8 cellular contexts compared by ENCODE assay signal in genomic region chr20:6265204-6265904, GRCh38.
DNase-seq lines count a peak whose midpoint lies in the region; ATAC-seq and TF ChIP-seq lines count a peak whose summit lies in the region.

No MANE protein-coding gene starts in this region.

- TF ChIP-seq CTCF in VCaP (conservative IDR thresholded peaks at IDR 0.05), result peak; percentile 77

- ATAC-seq in GM19395 (IDR thresholded peaks at IDR 0.05; ENCODE audit: unreplicated experiment) (no peak), HG03159 (IDR thresholded peaks at IDR 0.05; ENCODE audit: unreplicated experiment) (no peak), HG03460 (IDR thresholded peaks at IDR 0.05; ENCODE audit: unreplicated experiment) (no peak)

- no peak overlapping the region for H3K27ac ChIP-seq in VCaP

- DNase-seq in DMS53 (lab: John Stamatoyannopoulos, UW) (peak; percentile 78), MV-4-11 (lab: John Stamatoyannopoulos, UW) (peak; percentile 84), hepatic stellate cell (ENCODE audit: low spot score) (peak; percentile 42), SK-N-DZ (ENCODE audit: low spot score) (no peak)
